8 cellular contexts compared by ENCODE assay signal in genomic region chr3:179653106-179653776, GRCh38. TPM values are rescaled to one million over a fixed set of nuclear protein-coding genes. Genes with fewer than 3 reads are reported as not detected.
DNase-seq lines count a peak whose midpoint lies in the region; ATAC-seq, FAIRE-seq and TF ChIP-seq lines count a peak whose summit lies in the region.

No MANE protein-coding gene starts in this region.

- peak overlapping the region; percentile 69 for H3K56ac ChIP-seq in H1 (replicated peaks; ENCODE audit: insufficient read length, low read depth, low read length)

- peak overlapping the region; percentile 81; the same call in 1 of the 2 replicates for H2BK15ac ChIP-seq in H1 (ENCODE audit: low read length)

- ATAC-seq in GM19397 (IDR thresholded peaks at IDR 0.05; ENCODE audit: unreplicated experiment) (peak; percentile 62), HG03521 (IDR thresholded peaks at IDR 0.05; ENCODE audit: unreplicated experiment) (peak; percentile 45)

- peak overlapping the region; percentile 55 for H2BK12ac ChIP-seq in H1 (ENCODE audit: low read depth, low read length)

- CTCF ChIA-PET in CD8-positive, alpha-beta memory T cell (lab: Charles Lee): interaction anchor here (0.9 kb wide), 1 partner anchor 75 kb away, joined by 3 read pairs; no protein-coding TSS in a partner anchor
- CTCF ChIA-PET in H1 (lab: Charles Lee; ENCODE audit: partially characterized antibody): interaction anchor here (0.9 to 1.5 kb wide), 3 partner anchors 9 to 47 kb away, joined by 3 to 7 read pairs (median 6); no protein-coding TSS in a partner anchor

- peaks cover 0 to 9% (median 6%) of the 10 kb centered on the region in 3 donors for H3K36me3 Mint-ChIP-seq in CD8-positive, alpha-beta memory T cell

- peak overlapping the region; percentile 96 for H3K18ac ChIP-seq in H1 (ENCODE audit: extremely low read depth, low read length)

- no peak overlapping the region for H3K23ac ChIP-seq in H1 (ENCODE audit: insufficient read length)

- peaks cover 0 to 6% of the 10 kb centered on the region in 2 experiments for H4K20me1 ChIP-seq in H1 (replicated peaks in 1 of 2; ENCODE audit: control insufficient read depth in 1 of 2, insufficient read depth in 2 of 2, low read length in 2 of 2)

- peak overlapping the region; percentile 91 for H3K4ac ChIP-seq in H1 (replicated peaks; ENCODE audit: insufficient read length, low read depth, low read length)

- peaks cover 8% of the 10 kb centered on the region for H3K4me1 ChIP-seq in CD8-positive, alpha-beta memory T cell (ENCODE audit: insufficient read depth, low read length)
- peaks cover 3 to 8% (median 5%) of the 10 kb centered on the region in 4 experiments; a peak in 6 of 7 replicates for H3K4me1 ChIP-seq in H1 (replicated peaks in 1 of 4; ENCODE audit: control insufficient read depth in 3 of 4, insufficient read depth in 4 of 4, low read length in 3 of 4)

- H3K4me3 ChIP-seq in CD8-positive, alpha-beta memory T cell (ENCODE audit: low read length): peak overlapping the region; percentile 77
- peak overlapping the region; percentile 62 to 97 (median 84) for H3K4me3 ChIP-seq in H1 (ENCODE audit: extremely low read depth in 1 of 4, insufficient read depth in 2 of 4, low read depth in 3 of 4, low read length in 4 of 4)

- no peak overlapping the region for H2BK120ac ChIP-seq in H1 (replicated peaks; ENCODE audit: low read depth, low read length)

- TF ChIP-seq EP300 in H1 (IDR thresholded peaks at IDR 0.05; ENCODE audit: borderline replicate concordance in 1 of 2, low read depth in 2 of 2, low read length in 2 of 2): no peak

- peak overlapping the region; percentile 86; the same call in 1 of the 2 replicates for H2AFZ ChIP-seq in H1 (ENCODE audit: low read length)

- H4K5ac ChIP-seq in H1 (ENCODE audit: insufficient read length, low read depth, low read length): peak overlapping the region; percentile 94

- H3K4me2 ChIP-seq in H1 (ENCODE audit: insufficient read depth in 1 of 2, low read depth in 2 of 2, low read length in 2 of 2): peak overlapping the region; percentile 76 to 95

- peak overlapping the region; percentile 95 for H4K8ac ChIP-seq in H1 (ENCODE audit: extremely low read depth, insufficient read depth, low read length)

- H3K14ac ChIP-seq in H1 (ENCODE audit: insufficient read length): no peak overlapping the region

- peaks cover 25 to 53% (median 41%) of the 10 kb centered on the region in 3 donors for H3K4me1 Mint-ChIP-seq in CD8-positive, alpha-beta memory T cell

- no peak overlapping the region for H2AK5ac ChIP-seq in H1 (ENCODE audit: low read depth, low read length)

- peaks cover 10% of the 10 kb centered on the region for H3K79me1 ChIP-seq in H1 (ENCODE audit: low read depth, low read length)

- 2% methylated on average over 69 of the region's 74 CpGs; no CpG with 5 or more reads in 1 of the 2 experiments for WGBS in H1 (ENCODE audit: extremely low coverage in 1 of 2, insufficient coverage in 1 of 2, insufficient read length in 1 of 2, insufficient replicate concordance in 2 of 2, low coverage in 1 of 2, low lambda C conversion rate in 2 of 2, missing lambda C conversion rate in 1 of 2), 2 experiments

- peak in 1 of 2 experiments; percentile 69; a peak in 2 of 3 replicates for TF ChIP-seq POLR2A in H1 (IDR thresholded peaks at IDR 0.05; ENCODE audit: control extremely low read depth in 1 of 2, low read depth in 2 of 2, low read length in 2 of 2)

- no peaks in the 10 kb centered on the region for H3K27me3 Mint-ChIP-seq in CD8-positive, alpha-beta memory T cell

- peak; percentile 33 to 37; a peak in 3 of 4 replicates for TF ChIP-seq RAD21 in H1 (IDR thresholded peaks at IDR 0.05 in 1 of 2, conservative IDR thresholded peaks at IDR 0.05 in 1 of 2; ENCODE audit: low read depth in 2 of 2, low read length in 2 of 2)

- no peaks in the 10 kb centered on the region for H3K27me3 ChIP-seq in CD8-positive, alpha-beta memory T cell (ENCODE audit: insufficient read depth, low read length, poor library complexity, severe bottlenecking)
- H3K27me3 ChIP-seq in H1 (replicated peaks in 1 of 4; ENCODE audit: control insufficient read depth in 3 of 4, extremely low read depth in 1 of 4, insufficient read depth in 3 of 4, low read length in 3 of 4): no peaks in the 10 kb centered on the region

- peak overlapping the region; percentile 72 to 97 (median 96) for H3K9ac ChIP-seq in H1 (replicated peaks in 1 of 4; ENCODE audit: extremely low read depth in 1 of 4, low read depth in 3 of 4, low read length in 3 of 4)

- H3K27ac ChIP-seq in CD8-positive, alpha-beta memory T cell (ENCODE audit: low read depth, low read length): peak overlapping the region; percentile 59
- H3K27ac ChIP-seq in H1 (ENCODE audit: low read depth, low read length): peak overlapping the region; percentile 81

- no peaks in the 10 kb centered on the region for H3K36me3 ChIP-seq in CD8-positive, alpha-beta memory T cell (ENCODE audit: insufficient read depth, low read length)
- H3K36me3 ChIP-seq in H1 (ENCODE audit: control insufficient read depth in 2 of 4, insufficient read depth in 4 of 4, low read length in 3 of 4): no peaks in the 10 kb centered on the region

- peak; percentile 27 to 72 (median 61) for DNase-seq in CD8-positive, alpha-beta memory T cell
- DNase-seq in NCI-H774 (lab: John Stamatoyannopoulos, UW) (peak; percentile 66), H1 (ENCODE audit: low read depth in 1 of 2, low spot score in 2 of 2) (peak in 1 of 2 experiments; percentile 82), mesenteric fat pad (ENCODE audit: low spot score) (peak; percentile 90)
- DNase-seq in activated CD8-positive, alpha-beta memory T cell treated with anti-CD3 and anti-CD28 coated beads for 48 hours (ENCODE audit: low read depth in 2 of 3, low spot score in 2 of 3): peak; percentile 27 to 42 (median 36)
- DNase-seq in stimulated activated CD8-positive, alpha-beta memory T cell treated with anti-CD3 and anti-CD28 coated beads, Interleukin-15, amount 100 ng/mL, for 1 hour (ENCODE audit: low read depth): peak; percentile 26

- no peaks in the 10 kb centered on the region for H3K9me3 Mint-ChIP-seq in CD8-positive, alpha-beta memory T cell

- H4K91ac ChIP-seq in H1 (replicated peaks; ENCODE audit: insufficient read length, low read length): peak overlapping the region; percentile 71

- peak in 1 of 3 experiments; percentile 14; a peak in 1 of 4 replicates for TF ChIP-seq CTCF in H1 (IDR thresholded peaks at IDR 0.05; ENCODE audit: control extremely low read depth in 1 of 3, insufficient read depth in 1 of 3, low read depth in 1 of 3, low read length in 3 of 3)

- no peak overlapping the region for H2BK20ac ChIP-seq in H1 (ENCODE audit: low read length)

- no peak for FAIRE-seq in H1 (lab: Jason Lieb, UNC)

- peak overlapping the region; percentile 67 to 97 (median 90) for H3K27ac Mint-ChIP-seq in CD8-positive, alpha-beta memory T cell

- POLR2A ChIA-PET in CD8-positive, alpha-beta memory T cell (lab: Charles Lee): interaction anchor here (1.5 to 2.1 kb wide), 2 partner anchors 49 to 330 kb away, joined by 3 to 9 read pairs; partner anchors contain the start of genes MRPL47, NDUFB5 and ZNF639
- POLR2A ChIA-PET in H1 (lab: Charles Lee; ENCODE audit: partially characterized antibody): interaction anchor here (0.7 to 2.7 kb wide), 18 partner anchors 9 to 330 kb away, joined by 3 to 11 read pairs (median 4); partner anchors contain the start of genes MRPL47, NDUFB5 and ZNF639

- peak overlapping the region; percentile 52; the same call in 1 of the 2 replicates for H2BK5ac ChIP-seq in H1 (ENCODE audit: low read depth, low read length)

- H3K23me2 ChIP-seq in H1 (ENCODE audit: low read depth, low read length): peaks cover 5% of the 10 kb centered on the region; the same call in 1 of the 2 replicates

- peaks cover 5 to 42% of the 10 kb centered on the region in 2 experiments for H3K79me2 ChIP-seq in H1 (ENCODE audit: control insufficient read depth in 1 of 2, insufficient read depth in 2 of 2, low read length in 2 of 2)

- no peaks in the 10 kb centered on the region for H3K9me3 ChIP-seq in CD8-positive, alpha-beta memory T cell (ENCODE audit: low read length)
- no peaks in the 10 kb centered on the region for H3K9me3 ChIP-seq in H1 (ENCODE audit: insufficient read depth in 2 of 2, low read depth in 1 of 2, low read length in 1 of 2)

- peak overlapping the region; percentile 90 to 97 (median 94) for H3K4me3 Mint-ChIP-seq in CD8-positive, alpha-beta memory T cell

RNA-seq across cellular contexts. Expression of gene USP13, which starts 0.4 kb away (rescaled TPM):
- total RNA-seq in CD8-positive, alpha-beta memory T cell: 10 to 100 TPM; 12.7 to 13.8 TPM
- polyA plus RNA-seq in CD8-positive, alpha-beta memory T cell: 13.3 TPM
- total RNA-seq in H1 (2021; fragmentation: NEBNext Ultra II Directional; extraction: Animal tissue kit (Norgen Biotek cat#: 25700)): 25.9 and 28.0 TPM in 2 replicates
- 5.5 and 7.9 TPM in 2 replicates for polyA plus RNA-seq in H1 (2011; rRNA removed)
- polyA plus RNA-seq in H1 (2011; cell fraction: cytosol; rRNA removed): 9.2 TPM
- 7.5 TPM for polyA plus RNA-seq in H1 (2011; cell fraction: nucleus; rRNA removed)
- polyA plus RNA-seq in H1 (2012, experiment 1 of 2): 12.7 to 16.1 TPM (median 14.5 TPM) in 4 replicates
- polyA plus RNA-seq in H1 (2012, experiment 2 of 2): 2.4 TPM
- polyA plus RNA-seq in H1 (2013, experiment 1 of 2): 9.8 TPM
- polyA plus RNA-seq in H1 (2013, experiment 2 of 2): 9.3 TPM
- polyA minus RNA-seq in H1 (2011; rRNA and poly(A)+ RNA removed): 25.9 and 36.3 TPM in 2 replicates
- 19.2 TPM for polyA minus RNA-seq in H1 (2011; cell fraction: cytosol; rRNA and poly(A)+ RNA removed)
- polyA minus RNA-seq in H1 (2011; cell fraction: nucleus; rRNA and poly(A)+ RNA removed): 35.9 TPM
- total RNA-seq in mesenteric fat pad: 9.8 TPM

RNA-seq across cellular contexts. Expression of gene NDUFB5, which starts 48.6 kb away (rescaled TPM):
- 100 to 1,000 TPM; 110 to 126 TPM for total RNA-seq in CD8-positive, alpha-beta memory T cell
- polyA plus RNA-seq in CD8-positive, alpha-beta memory T cell: 66.5 TPM
- total RNA-seq in H1 (2021; fragmentation: NEBNext Ultra II Directional; extraction: Animal tissue kit (Norgen Biotek cat#: 25700)): 74.1 and 85.8 TPM in 2 replicates
- 16.4 and 46.1 TPM in 2 replicates for polyA plus RNA-seq in H1 (2011; rRNA removed)
- polyA plus RNA-seq in H1 (2011; cell fraction: cytosol; rRNA removed): 36.7 TPM
- 6.3 TPM for polyA plus RNA-seq in H1 (2011; cell fraction: nucleus; rRNA removed)
- polyA plus RNA-seq in H1 (2012, experiment 1 of 2): 28.0 to 59.9 TPM (median 44.3 TPM) in 4 replicates
- 21.5 TPM for polyA plus RNA-seq in H1 (2012, experiment 2 of 2)
- polyA plus RNA-seq in H1 (2013, experiment 1 of 2): 84.1 TPM
- 84.7 TPM for polyA plus RNA-seq in H1 (2013, experiment 2 of 2)
- polyA minus RNA-seq in H1 (2011; rRNA and poly(A)+ RNA removed): 5.3 and 5.4 TPM in 2 replicates
- polyA minus RNA-seq in H1 (2011; cell fraction: cytosol; rRNA and poly(A)+ RNA removed): 14.7 TPM
- polyA minus RNA-seq in H1 (2011; cell fraction: nucleus; rRNA and poly(A)+ RNA removed): 7.5 TPM
- total RNA-seq in mesenteric fat pad: 96.2 TPM

RNA-seq across cellular contexts. Expression of gene MRPL47, which starts 48.8 kb away (rescaled TPM):
- total RNA-seq in CD8-positive, alpha-beta memory T cell: 10 to 100 TPM; 68.5 to 73.0 TPM
- 51.7 TPM for polyA plus RNA-seq in CD8-positive, alpha-beta memory T cell
- total RNA-seq in H1 (2021; fragmentation: NEBNext Ultra II Directional; extraction: Animal tissue kit (Norgen Biotek cat#: 25700)): 76.6 and 81.4 TPM in 2 replicates
- 12.2 and 26.1 TPM in 2 replicates for polyA plus RNA-seq in H1 (2011; rRNA removed)
- 43.0 TPM for polyA plus RNA-seq in H1 (2011; cell fraction: cytosol; rRNA removed)
- 8.4 TPM for polyA plus RNA-seq in H1 (2011; cell fraction: nucleus; rRNA removed)
- polyA plus RNA-seq in H1 (2012, experiment 1 of 2): 48.2 to 95.1 TPM (median 61.8 TPM) in 4 replicates
- polyA plus RNA-seq in H1 (2012, experiment 2 of 2): 17.6 TPM
- polyA plus RNA-seq in H1 (2013, experiment 1 of 2): 111 TPM
- polyA plus RNA-seq in H1 (2013, experiment 2 of 2): 114 TPM
- 10.4 and 13.5 TPM in 2 replicates for polyA minus RNA-seq in H1 (2011; rRNA and poly(A)+ RNA removed)
- polyA minus RNA-seq in H1 (2011; cell fraction: cytosol; rRNA and poly(A)+ RNA removed): 10.6 TPM
- 16.0 TPM for polyA minus RNA-seq in H1 (2011; cell fraction: nucleus; rRNA and poly(A)+ RNA removed)
- total RNA-seq in mesenteric fat pad: 34.6 TPM
